ENCODE assay signal across 8 cellular contexts in the genomic region with DNA sequence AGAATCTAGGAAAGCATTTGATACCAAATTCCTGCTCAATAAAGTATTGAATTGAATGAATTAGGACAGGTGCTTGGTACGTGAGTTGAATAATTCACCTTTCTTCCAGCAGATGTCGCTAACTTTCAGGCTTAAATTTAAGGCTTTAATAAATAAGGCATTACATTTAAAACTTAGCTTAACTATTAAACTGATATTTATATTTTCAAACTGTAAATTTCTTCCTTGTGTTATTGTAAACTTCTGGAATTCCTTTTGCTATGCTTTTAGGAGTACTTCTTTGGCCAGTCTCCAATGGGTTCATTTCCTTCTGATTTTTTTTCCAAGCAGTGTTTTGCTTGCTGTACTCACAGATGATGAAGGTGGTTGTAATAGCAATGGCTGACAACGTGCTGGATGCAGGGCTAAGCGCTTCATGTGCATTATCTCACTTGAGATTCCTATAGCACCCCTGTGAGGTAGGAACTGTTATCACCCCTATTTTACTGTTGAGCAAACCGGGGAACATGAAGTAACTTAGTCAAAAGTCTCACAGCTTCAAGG.
DNase-seq lines count a peak whose midpoint lies in the region; ATAC-seq and FAIRE-seq lines count a peak whose summit lies in the region.

No MANE protein-coding gene starts in this region.

- no peak for ATAC-seq in HG02571 (IDR thresholded peaks at IDR 0.05; ENCODE audit: unreplicated experiment)

- DNase-seq in CD1c-positive myeloid dendritic cell (ENCODE audit: extremely low spot score) (peak; percentile 70), GM18507 (ENCODE audit: extremely low spot score, insufficient read length, low read depth) (no peak), NCI-H128 (lab: John Stamatoyannopoulos, UW; ENCODE audit: unreplicated experiment) (peak; percentile 32), SW480 (ENCODE audit: low spot score) (peak; percentile 65), fibroblast of gingiva (ENCODE audit: low read depth) (peak; percentile 70), non-pigmented ciliary epithelial cell (ENCODE audit: low read depth) (peak; percentile 75), mesenteric fat pad (ENCODE audit: low spot score) (no peak)

- peak; percentile 75 for FAIRE-seq in GM18507 (lab: Jason Lieb, UNC)

Comparison
In these comparisons a context has a peak if more than half of its experiments do, and no peak if none do; other contexts are left out.
1. DNase-seq: peak in CD1c-positive myeloid dendritic cell (single experiment), NCI-H128 (single experiment), SW480 (single experiment), fibroblast of gingiva (single experiment) and non-pigmented ciliary epithelial cell (single experiment); none in GM18507 (single experiment) and mesenteric fat pad (single experiment).